Comparison of ENCODE assay signal across 8 cellular contexts in the genomic region with DNA sequence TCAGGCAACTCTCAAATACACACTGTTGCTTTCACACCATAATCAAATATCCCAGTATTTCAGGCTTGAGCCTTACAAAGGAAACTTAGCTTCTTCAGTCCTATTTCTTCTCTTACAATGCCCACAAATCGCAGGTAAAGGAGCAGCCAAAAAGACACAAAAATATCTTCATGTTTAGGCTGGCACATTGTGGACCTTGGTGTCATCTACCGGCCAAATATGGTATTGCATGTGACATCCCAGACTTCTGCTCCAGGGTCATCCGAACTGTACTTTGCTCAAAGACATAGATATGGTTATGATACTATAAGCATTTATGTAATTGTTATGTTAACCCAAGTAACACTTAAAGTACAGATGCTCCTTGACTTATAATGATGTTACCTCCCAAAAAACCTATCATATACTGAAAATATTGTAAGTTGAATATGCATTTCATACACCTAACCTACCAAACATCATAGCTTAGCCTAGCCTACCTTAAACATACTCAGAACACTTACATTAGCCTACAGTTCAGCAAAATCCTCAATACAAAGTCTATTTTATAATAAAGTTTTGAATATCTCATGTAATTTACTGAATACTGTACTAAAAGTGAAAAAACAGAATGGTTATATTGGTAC. TPM values are rescaled to one million over a fixed set of nuclear protein-coding genes. Genes with fewer than 3 reads are reported as not detected.
A peak's percentile ranks its signal among the peaks of the same experiment; 100 is the strongest.
DNase-seq lines count a peak whose midpoint lies in the region; ATAC-seq, FAIRE-seq and TF ChIP-seq lines count a peak whose summit lies in the region.

No MANE protein-coding gene starts in this region.

- no peak overlapping the region for H3K4me3 Mint-ChIP-seq in naive thymus-derived CD8-positive, alpha-beta T cell

- peaks cover 0 to 6% (median 0%) of the 10 kb centered on the region in 4 donors for H3K4me1 Mint-ChIP-seq in naive thymus-derived CD8-positive, alpha-beta T cell

- no TSS peak for BruUV-seq in endothelial cell of umbilical vein (replicated peaks; lab: Mats Ljungman, UMichigan)

- H3K9me3 Mint-ChIP-seq in naive thymus-derived CD8-positive, alpha-beta T cell = no peaks in the 10 kb centered on the region

- H2AFZ ChIP-seq in endothelial cell of umbilical vein (ENCODE audit: low read depth, low read length) = no peak overlapping the region

- intact Hi-C loops in endothelial cell of umbilical vein (cut with micrococcal nuclease) (loop anchor here (1.0 to 5.0 kb wide), 4 partner anchors 517 to 903 kb away; no protein-coding TSS in a partner anchor), testis (cut with DNase I; ENCODE audit: low total_unique reads) (no loop called here)

- no peaks in the 10 kb centered on the region for H3K36me3 Mint-ChIP-seq in naive thymus-derived CD8-positive, alpha-beta T cell

- peak; percentile 77 for FAIRE-seq in GM19239 (lab: Jason Lieb, UNC)
- peak; percentile 92 for FAIRE-seq in endothelial cell of umbilical vein (lab: Jason Lieb, UNC)

- no peak overlapping the region for H3K9ac ChIP-seq in endothelial cell of umbilical vein (replicated peaks; ENCODE audit: extremely low read depth, insufficient read depth, low read length)

- H3K4me1 ChIP-seq in BE2C = no peaks in the 10 kb centered on the region
- no peaks in the 10 kb centered on the region for H3K4me1 ChIP-seq in endothelial cell of umbilical vein (ENCODE audit: control insufficient read depth, extremely low read depth, insufficient read depth, low read length)
- no peaks in the 10 kb centered on the region for H3K4me1 ChIP-seq in testis

- TF ChIP-seq POLR2A in endothelial cell of umbilical vein (IDR thresholded peaks at IDR 0.05; ENCODE audit: low read depth, low read length) (no peak), testis (IDR thresholded peaks at IDR 0.05) (no peak)

- dilution Hi-C loops in endothelial cell of umbilical vein (cut with MboI; ENCODE audit: extremely low pct_ligation_motif_present, low sequenced_read_pairs) = no loop called here

- H3K27me3 ChIP-seq in BE2C (peaks cover 14% of the 10 kb centered on the region), endothelial cell of umbilical vein (ENCODE audit: control insufficient read depth in 2 of 2, insufficient read depth in 2 of 2, low read length in 2 of 2) (peaks cover 0 to 8% of the 10 kb centered on the region in 2 experiments), testis (no peaks in the 10 kb centered on the region)

- H3K79me2 ChIP-seq in endothelial cell of umbilical vein (ENCODE audit: control insufficient read depth, insufficient read depth, low read length) = no peaks in the 10 kb centered on the region

- H3K9me3 ChIP-seq in BE2C (no peaks in the 10 kb centered on the region), endothelial cell of umbilical vein (replicated peaks; ENCODE audit: control insufficient read depth, insufficient read depth, low read length) (no peaks in the 10 kb centered on the region), testis (no peaks in the 10 kb centered on the region)

- H3K36me3 ChIP-seq in BE2C (no peaks in the 10 kb centered on the region), endothelial cell of umbilical vein (ENCODE audit: control insufficient read depth in 2 of 2, extremely low read depth in 1 of 2, insufficient read depth in 2 of 2, low read length in 2 of 2) (no peaks in the 10 kb centered on the region), testis (ENCODE audit: low read depth, missing control alignments) (no peaks in the 10 kb centered on the region)

- no peaks in the 10 kb centered on the region for H3K9me1 ChIP-seq in endothelial cell of umbilical vein (replicated peaks; ENCODE audit: control insufficient read depth, extremely low read depth, insufficient read depth, low read length)

- no peak overlapping the region for H3K4me3 ChIP-seq in BE2C (ENCODE audit: low read depth, low read length)
- no peak overlapping the region for H3K4me3 ChIP-seq in endothelial cell of umbilical vein (replicated peaks in 1 of 3; ENCODE audit: insufficient read depth in 1 of 3, low read depth in 1 of 3, low read length in 3 of 3)
- no peak overlapping the region for H3K4me3 ChIP-seq in testis

- 21 to 34% methylated on average over 3 of the region's 3 CpGs for WGBS in testis, 2 donors

- CTCF ChIA-PET in endothelial cell of umbilical vein (lab: Charles Lee) = interaction anchor here (0.7 to 2.0 kb wide), 9 partner anchors 10 to 1094 kb away, joined by 3 to 12 read pairs (median 4); a partner anchor contains a TSS

- H3K27ac Mint-ChIP-seq in naive thymus-derived CD8-positive, alpha-beta T cell = no peak overlapping the region

- TF ChIP-seq CTCF in BE2C (IDR thresholded peaks at IDR 0.05; ENCODE audit: low read depth, low read length) (peak; percentile 91), endothelial cell of umbilical vein (IDR thresholded peaks at IDR 0.05; ENCODE audit: extremely low read depth in 1 of 2, insufficient read depth in 1 of 2, low read depth in 1 of 2, low read length in 2 of 2) (peak; percentile 73 to 84), testis (IDR thresholded peaks at IDR 0.05) (peak; percentile 73 to 94 (median 92))

- POLR2A ChIA-PET in endothelial cell of umbilical vein (lab: Charles Lee) = no interaction called here
- POLR2A ChIA-PET in naive thymus-derived CD8-positive, alpha-beta T cell (lab: Charles Lee) = no interaction called here

- H4K20me1 ChIP-seq in endothelial cell of umbilical vein (replicated peaks; ENCODE audit: control insufficient read depth, extremely low read depth, insufficient read depth, low read length) = no peaks in the 10 kb centered on the region

- peak; percentile 66 to 68 for ATAC-seq in naive thymus-derived CD8-positive, alpha-beta T cell
- no peak for ATAC-seq in HG03354 (IDR thresholded peaks at IDR 0.05; ENCODE audit: poor library complexity, severe bottlenecking, unreplicated experiment)

- DNase-seq in BE2C (peak; percentile 39), GM19239 (ENCODE audit: insufficient read length, low spot score) (peak; percentile 46), NCI-H82 (lab: John Stamatoyannopoulos, UW) (peak; percentile 69), endothelial cell of umbilical vein (ENCODE audit: low read depth, low spot score) (peak; percentile 57), testis (peak; percentile 58)
- peak; percentile 4 to 14 for DNase-seq in activated CD8-positive, alpha-beta memory T cell treated with anti-CD3 and anti-CD28 coated beads for 1 hour (ENCODE audit: extremely low read depth in 1 of 2, low read depth in 1 of 2)
- peak in 9 of 10 donors; percentile 27 to 72 (median 54) for DNase-seq in naive thymus-derived CD8-positive, alpha-beta T cell

- no peak overlapping the region for H3K4me2 ChIP-seq in endothelial cell of umbilical vein (ENCODE audit: insufficient read depth, low read length)

- peaks cover 26 to 55% (median 29%) of the 10 kb centered on the region in 5 donors for H3K27me3 Mint-ChIP-seq in naive thymus-derived CD8-positive, alpha-beta T cell

- H3K27ac ChIP-seq in endothelial cell of umbilical vein (ENCODE audit: insufficient read depth, low read depth, low read length) (no peak overlapping the region), testis (no peak overlapping the region)

TF ChIP-seq in endothelial cell of umbilical vein, 7 proteins besides CTCF, POLR2A, EP300 and RAD21:
- TF ChIP-seq POLR2AphosphoS5 (IDR thresholded peaks at IDR 0.05; ENCODE audit: insufficient read depth, low read depth, low read length) = no peak
- no peak for TF ChIP-seq MYC (IDR thresholded peaks at IDR 0.05; ENCODE audit: low read depth, low read length)

RNA-seq across cellular contexts. Expression of a gene that starts 4.6 kb away (rescaled TPM):
- polyA plus RNA-seq in BE2C (2012; ENCODE audit: insufficient read depth, insufficient read length, low read depth) = not detected
- total RNA-seq in endothelial cell of umbilical vein (not detected in 2 replicates), testis (under 1 TPM; 0.25 to 0.63 TPM)
- polyA plus RNA-seq in endothelial cell of umbilical vein (not detected in 2 replicates), testis (ENCODE audit: insufficient read depth, low read depth, low replicate concordance) (3.7 TPM)
- polyA plus RNA-seq in endothelial cell of umbilical vein (2011; cell fraction: cytosol; rRNA removed) = not detected in 2 replicates
- polyA plus RNA-seq in endothelial cell of umbilical vein (2011; cell fraction: nucleus; rRNA removed) = not detected in 2 replicates
- not detected in 2 replicates for polyA plus RNA-seq in endothelial cell of umbilical vein (2012)
- not detected in 2 replicates for polyA minus RNA-seq in endothelial cell of umbilical vein
- polyA minus RNA-seq in endothelial cell of umbilical vein (2011; cell fraction: cytosol; rRNA and poly(A)+ RNA removed) = not detected
- not detected in 2 replicates for polyA minus RNA-seq in endothelial cell of umbilical vein (2011; cell fraction: nucleus; rRNA and poly(A)+ RNA removed)
- not detected for total RNA-seq in naive thymus-derived CD8-positive, alpha-beta T cell
- not detected for polyA plus RNA-seq in naive thymus-derived CD8-positive, alpha-beta T cell

RNA-seq across cellular contexts. Expression of a gene that starts 30.0 kb away (rescaled TPM):
- 0.45 TPM for polyA plus RNA-seq in BE2C (2012; ENCODE audit: insufficient read depth, insufficient read length, low read depth)
- 0.31 TPM in 1 of 2 replicates, not detected in the other for total RNA-seq in endothelial cell of umbilical vein
- polyA plus RNA-seq in endothelial cell of umbilical vein = 0.10 and 0.13 TPM in 2 replicates
- 0.07 and 0.22 TPM in 2 replicates for polyA plus RNA-seq in endothelial cell of umbilical vein (2011; cell fraction: cytosol; rRNA removed)
- not detected in 2 replicates for polyA plus RNA-seq in endothelial cell of umbilical vein (2011; cell fraction: nucleus; rRNA removed)
- 2.3 and 2.8 TPM in 2 replicates for polyA plus RNA-seq in endothelial cell of umbilical vein (2012)
- not detected in 2 replicates for polyA minus RNA-seq in endothelial cell of umbilical vein
- polyA minus RNA-seq in endothelial cell of umbilical vein (2011; cell fraction: cytosol; rRNA and poly(A)+ RNA removed) = not detected
- polyA minus RNA-seq in endothelial cell of umbilical vein (2011; cell fraction: nucleus; rRNA and poly(A)+ RNA removed) = not detected in 2 replicates
- total RNA-seq in naive thymus-derived CD8-positive, alpha-beta T cell = not detected
- polyA plus RNA-seq in naive thymus-derived CD8-positive, alpha-beta T cell = not detected
- total RNA-seq in testis = under 1 TPM in 1 of 2 donors, not detected in 1; 0.25 TPM
- polyA plus RNA-seq in testis (ENCODE audit: insufficient read depth, low read depth, low replicate concordance) = 8.0 TPM

RNA-seq across cellular contexts. Expression of a gene that starts 43.4 kb away (rescaled TPM):
- 13.5 TPM for polyA plus RNA-seq in BE2C (2012; ENCODE audit: insufficient read depth, insufficient read length, low read depth)
- total RNA-seq in endothelial cell of umbilical vein (50.8 and 52.1 TPM in 2 replicates), testis (10 to 100 TPM; 26.2 to 29.9 TPM)
- polyA plus RNA-seq in endothelial cell of umbilical vein (43.6 and 53.1 TPM in 2 replicates), testis (ENCODE audit: insufficient read depth, low read depth, low replicate concordance) (16.8 TPM)
- polyA plus RNA-seq in endothelial cell of umbilical vein (2011; cell fraction: cytosol; rRNA removed) = 6.9 and 8.4 TPM in 2 replicates
- 224 and 260 TPM in 2 replicates for polyA plus RNA-seq in endothelial cell of umbilical vein (2011; cell fraction: nucleus; rRNA removed)
- polyA plus RNA-seq in endothelial cell of umbilical vein (2012) = 25.6 and 33.6 TPM in 2 replicates
- polyA minus RNA-seq in endothelial cell of umbilical vein = 44.5 and 53.6 TPM in 2 replicates
- 1.5 TPM for polyA minus RNA-seq in endothelial cell of umbilical vein (2011; cell fraction: cytosol; rRNA and poly(A)+ RNA removed)
- polyA minus RNA-seq in endothelial cell of umbilical vein (2011; cell fraction: nucleus; rRNA and poly(A)+ RNA removed) = 64.6 and 69.9 TPM in 2 replicates
- total RNA-seq in naive thymus-derived CD8-positive, alpha-beta T cell = 10 to 100 TPM; 33.3 to 36.4 TPM
- polyA plus RNA-seq in naive thymus-derived CD8-positive, alpha-beta T cell = under 1 TPM; 0.46 to 0.92 (median 0.64) TPM

Comparison
In these comparisons a context has a peak if more than half of its experiments do, and no peak if none do; other contexts are left out.
1. DNase-seq: peak in every context shown above with its lines; median percentile 69 in NCI-H82; 58 in testis; 57 in endothelial cell of umbilical vein; 54 in naive thymus-derived CD8-positive, alpha-beta T cell; 46 in GM19239; 39 in BE2C; 9 in activated CD8-positive, alpha-beta memory T cell treated with anti-CD3 and anti-CD28 coated beads for 1 hour.